ENCODE assay signal across 15 cellular contexts in genomic region chr3:190058486-190059241, GRCh38.
A peak's percentile ranks its signal among the peaks of the same experiment; 100 is the strongest.
DNase-seq lines count a peak whose midpoint lies in the region; ATAC-seq, FAIRE-seq and TF ChIP-seq lines count a peak whose summit lies in the region.
"Had no signal": no experiment of that assay in that cellular context is flagged by ENCODE, and none has a peak within 500 bp of the region (broad histone marks: within the 10 kb centered on the region; RNA-seq: fewer than 3 reads in every experiment).

No MANE protein-coding gene starts in this region.

- H3K27me3 Mint-ChIP-seq in nephron progenitor cell (ENCODE audit: low read depth, poor library complexity): peaks cover 7% of the 10 kb centered on the region
- H3K27me3 Mint-ChIP-seq in effector memory CD8-positive, alpha-beta T cell: peaks cover 6 to 23% of the 10 kb centered on the region in 2 donors

- no peaks in the 10 kb centered on the region for H3K36me3 ChIP-seq in cardiac muscle cell
- H3K36me3 ChIP-seq in endothelial cell of umbilical vein (ENCODE audit: control insufficient read depth in 2 of 2, extremely low read depth in 1 of 2, insufficient read depth in 2 of 2, low read length in 2 of 2): no peaks in the 10 kb centered on the region
- no peaks in the 10 kb centered on the region for H3K36me3 ChIP-seq in uterus
- H3K36me3 ChIP-seq: thoracic aorta had no signal

- H3K27me3 ChIP-seq in cardiac muscle cell (no peaks in the 10 kb centered on the region), endothelial cell of umbilical vein (ENCODE audit: control insufficient read depth in 2 of 2, insufficient read depth in 2 of 2, low read length in 2 of 2) (no peaks in the 10 kb centered on the region), uterus (no peaks in the 10 kb centered on the region)

- POLR2A ChIA-PET in endothelial cell of umbilical vein (lab: Charles Lee): no interaction called here

- ATAC-seq in left ventricle myocardium superior: no peak
- ATAC-seq in effector memory CD8-positive, alpha-beta T cell (replicated peaks): no peak
- ATAC-seq in HG03565 (IDR thresholded peaks at IDR 0.05; ENCODE audit: unreplicated experiment): no peak
- ATAC-seq: natural killer cell had no signal

- H3K4me3 Mint-ChIP-seq in nephron progenitor cell: no peak overlapping the region
- no peak overlapping the region for H3K4me3 Mint-ChIP-seq in effector memory CD8-positive, alpha-beta T cell
- H3K4me3 Mint-ChIP-seq: natural killer cell had no signal

- peak overlapping the region; percentile 15 for H3K9ac ChIP-seq in endothelial cell of umbilical vein (replicated peaks; ENCODE audit: extremely low read depth, insufficient read depth, low read length)

- H3K4me1 Mint-ChIP-seq in nephron progenitor cell: peaks cover 44% of the 10 kb centered on the region
- no peaks in the 10 kb centered on the region for H3K4me1 Mint-ChIP-seq in effector memory CD8-positive, alpha-beta T cell (ENCODE audit: low read depth in 2 of 2)
- H3K4me1 Mint-ChIP-seq: natural killer cell had no signal

- peak overlapping the region; percentile 43 for H2AFZ ChIP-seq in endothelial cell of umbilical vein (ENCODE audit: low read depth, low read length)

- TF ChIP-seq POLR2A in endothelial cell of umbilical vein (IDR thresholded peaks at IDR 0.05; ENCODE audit: low read depth, low read length): no peak
- TF ChIP-seq POLR2A in uterus (IDR thresholded peaks at IDR 0.05): no peak

- H3K9me3 ChIP-seq in cardiac muscle cell (ENCODE audit: low read depth): no peaks in the 10 kb centered on the region
- H3K9me3 ChIP-seq in endothelial cell of umbilical vein (replicated peaks; ENCODE audit: control insufficient read depth, insufficient read depth, low read length): no peaks in the 10 kb centered on the region
- no peaks in the 10 kb centered on the region for H3K9me3 ChIP-seq in uterus
- H3K9me3 ChIP-seq: thoracic aorta had no signal

- no TSS peak for BruUV-seq in endothelial cell of umbilical vein (replicated peaks; lab: Mats Ljungman, UMichigan)

- H3K9me3 Mint-ChIP-seq in nephron progenitor cell: no peaks in the 10 kb centered on the region
- H3K9me3 Mint-ChIP-seq in effector memory CD8-positive, alpha-beta T cell: no peaks in the 10 kb centered on the region
- H3K9me3 Mint-ChIP-seq: natural killer cell had no signal

- TF ChIP-seq CTCF in cardiac muscle cell (IDR thresholded peaks at IDR 0.05; ENCODE audit: low read depth, low read length) (no peak), endothelial cell of umbilical vein (IDR thresholded peaks at IDR 0.05; ENCODE audit: extremely low read depth in 1 of 2, insufficient read depth in 1 of 2, low read depth in 1 of 2, low read length in 2 of 2) (no peak), nephron progenitor cell (IDR thresholded peaks at IDR 0.05) (no peak), uterus (IDR thresholded peaks at IDR 0.05) (no peak)

- H3K79me2 ChIP-seq in endothelial cell of umbilical vein (ENCODE audit: control insufficient read depth, insufficient read depth, low read length): no peaks in the 10 kb centered on the region

- FAIRE-seq in endothelial cell of umbilical vein (lab: Jason Lieb, UNC): peak; percentile 83

- peaks cover 17% of the 10 kb centered on the region for H3K4me1 ChIP-seq in cardiac muscle cell (ENCODE audit: low read depth)
- H3K4me1 ChIP-seq in endothelial cell of umbilical vein (ENCODE audit: control insufficient read depth, extremely low read depth, insufficient read depth, low read length): peaks cover 18% of the 10 kb centered on the region
- peaks cover 0 to 11% of the 10 kb centered on the region in 2 donors for H3K4me1 ChIP-seq in uterus

- H3K4me3 ChIP-seq in cardiac muscle cell: no peak overlapping the region
- no peak overlapping the region for H3K4me3 ChIP-seq in endothelial cell of umbilical vein (replicated peaks in 1 of 3; ENCODE audit: insufficient read depth in 1 of 3, low read depth in 1 of 3, low read length in 3 of 3)
- no peak overlapping the region for H3K4me3 ChIP-seq in uterus
- H3K4me3 ChIP-seq: thoracic aorta had no signal

- dilution Hi-C loops in endothelial cell of umbilical vein (cut with MboI; ENCODE audit: extremely low pct_ligation_motif_present, low sequenced_read_pairs): no loop called here

- peak overlapping the region; percentile 91 for H3K27ac Mint-ChIP-seq in nephron progenitor cell
- no peak overlapping the region for H3K27ac Mint-ChIP-seq in effector memory CD8-positive, alpha-beta T cell
- H3K27ac Mint-ChIP-seq: natural killer cell had no signal

- H3K27ac ChIP-seq in cardiac muscle cell (peak overlapping the region; percentile 55), endothelial cell of umbilical vein (ENCODE audit: insufficient read depth, low read depth, low read length) (peak overlapping the region; percentile 47), uterus (peak overlapping the region; percentile 60 to 83)
- H3K27ac ChIP-seq: RWPE1, thoracic aorta had no signal

- peak overlapping the region; percentile 26 for H3K4me2 ChIP-seq in endothelial cell of umbilical vein (ENCODE audit: insufficient read depth, low read length)

- H4K20me1 ChIP-seq in endothelial cell of umbilical vein (replicated peaks; ENCODE audit: control insufficient read depth, extremely low read depth, insufficient read depth, low read length): no peaks in the 10 kb centered on the region

- no peaks in the 10 kb centered on the region for H3K9me1 ChIP-seq in endothelial cell of umbilical vein (replicated peaks; ENCODE audit: control insufficient read depth, extremely low read depth, insufficient read depth, low read length)

- CTCF ChIA-PET in endothelial cell of umbilical vein (lab: Charles Lee): interaction anchor here (1.1 to 1.7 kb wide), 7 partner anchors 10 to 144 kb away, joined by 3 to 13 read pairs (median 3); partner anchors contain the start of gene P3H2

- intact Hi-C loops in left ventricle myocardium superior (cut with micrococcal nuclease): no loop called here
- intact Hi-C loops in endothelial cell of umbilical vein (cut with micrococcal nuclease): loop anchor here (2.0 kb wide), 1 partner anchor 34 kb away; no protein-coding TSS in a partner anchor
- intact Hi-C loops in uterus (cut with DNase I; ENCODE audit: low total_unique reads): no loop called here

- H3K36me3 Mint-ChIP-seq in nephron progenitor cell (ENCODE audit: low read depth): no peaks in the 10 kb centered on the region
- H3K36me3 Mint-ChIP-seq in effector memory CD8-positive, alpha-beta T cell (ENCODE audit: insufficient read depth): no peaks in the 10 kb centered on the region
- H3K36me3 Mint-ChIP-seq: natural killer cell had no signal

- DNase-seq in cardiac muscle cell (ENCODE audit: low read depth in 1 of 2, low spot score in 1 of 2) (peak in 1 of 2 donors; percentile 75), left ventricle myocardium superior (no peak), endothelial cell of umbilical vein (ENCODE audit: low read depth, low spot score) (peak; percentile 81), nephron progenitor cell (no peak), uterus (no peak), DMS53 treated with DMSO at 0.1 percent for 48 hours (lab: John Stamatoyannopoulos, UW; ENCODE audit: unreplicated experiment) (no peak)
- DNase-seq in effector memory CD8-positive, alpha-beta T cell: no peak
- DNase-seq: 8988T; DMS153; natural killer cell; NCI-H2107; stimulated activated CD4-positive, alpha-beta T cell treated with anti-CD3 and anti-CD28 coated beads, Interleukin-4, amount 100 ng/mL, for 4 hours had no signal

TF ChIP-seq in endothelial cell of umbilical vein, 7 proteins besides CTCF, POLR2A, EP300 and RAD21:
- TF ChIP-seq MAX (IDR thresholded peaks at IDR 0.05; ENCODE audit: insufficient read depth, insufficient read length): no peak
- peak; percentile 10 for TF ChIP-seq GATA2 (IDR thresholded peaks at IDR 0.05; ENCODE audit: insufficient read depth, insufficient read length, low read depth, low read length)
TF ChIP-seq in endothelial cell of umbilical vein: peak in this region for 1.
